Comparison of ENCODE assay signal across 20 cellular contexts in genomic region chr9:124673063-124673462, GRCh38.
DNase-seq lines count a peak whose midpoint lies in the region; ATAC-seq, FAIRE-seq and TF ChIP-seq lines count a peak whose summit lies in the region.
"Had no signal": no experiment of that assay in that cellular context is flagged by ENCODE, and none has a peak within 500 bp of the region (broad histone marks: within the 10 kb centered on the region; RNA-seq: fewer than 3 reads in every experiment).

No MANE protein-coding gene starts in this region.

- peaks cover 3% of the 10 kb centered on the region for H3K9me3 Mint-ChIP-seq in activated CD8-positive, alpha-beta T cell treated with anti-CD3 and anti-CD28 coated beads for 36 hours
- H3K9me3 Mint-ChIP-seq: CD8-positive, alpha-beta T cell; HFFc6 had no signal

- in situ Hi-C loops in KBM-7 (cut with MboI; ENCODE audit: low pct_unique_long_range_greater_than_20kb, low sequenced_read_pairs) = no loop called here

- H3K4me1 Mint-ChIP-seq in activated CD8-positive, alpha-beta T cell treated with anti-CD3 and anti-CD28 coated beads for 36 hours (ENCODE audit: low read depth) = peaks cover 13% of the 10 kb centered on the region
- H3K4me1 Mint-ChIP-seq: B cell had no signal

- H3K36me3 Mint-ChIP-seq in activated CD8-positive, alpha-beta T cell treated with anti-CD3 and anti-CD28 coated beads for 36 hours (ENCODE audit: low read depth) = no peaks in the 10 kb centered on the region
- H3K36me3 Mint-ChIP-seq: CD8-positive, alpha-beta T cell had no signal

- no peak overlapping the region for H3K4me3 ChIP-seq in H7 (ENCODE audit: insufficient read depth, low read depth, low read length)
- H3K4me3 ChIP-seq: GM23248, SJCRH30 had no signal

- POLR2A ChIA-PET in activated CD8-positive, alpha-beta T cell treated with anti-CD3 and anti-CD28 coated beads for 36 hours (lab: Charles Lee) = no interaction called here

- H3K27me3 ChIP-seq in H7 (ENCODE audit: control insufficient read depth, insufficient read depth, low read length) = no peaks in the 10 kb centered on the region
- H3K27me3 ChIP-seq: SJCRH30 had no signal

- intact Hi-C loops in activated CD8-positive, alpha-beta T cell treated with anti-CD3 and anti-CD28 coated beads for 36 hours (cut with micrococcal nuclease) = no loop called here

- no peak overlapping the region for H3K27ac Mint-ChIP-seq in activated CD8-positive, alpha-beta T cell treated with anti-CD3 and anti-CD28 coated beads for 36 hours
- H3K27ac Mint-ChIP-seq: B cell; CD8-positive, alpha-beta T cell; HFFc6 had no signal

- ATAC-seq in activated CD8-positive, alpha-beta T cell treated with anti-CD3 and anti-CD28 coated beads for 36 hours = no peak
- ATAC-seq: CD8-positive, alpha-beta T cell had no signal

- H3K4me3 Mint-ChIP-seq in activated CD8-positive, alpha-beta T cell treated with anti-CD3 and anti-CD28 coated beads for 36 hours = no peak overlapping the region
- H3K4me3 Mint-ChIP-seq: B cell; CD8-positive, alpha-beta T cell; HFFc6 had no signal

- H3K27me3 Mint-ChIP-seq in activated CD8-positive, alpha-beta T cell treated with anti-CD3 and anti-CD28 coated beads for 36 hours = no peaks in the 10 kb centered on the region
- H3K27me3 Mint-ChIP-seq: B cell had no signal

- no peak for TF ChIP-seq CTCF in activated CD8-positive, alpha-beta T cell treated with anti-CD3 and anti-CD28 coated beads for 36 hours (IDR thresholded peaks at IDR 0.05)

- peak; percentile 71 for FAIRE-seq in GM12891 (lab: Jason Lieb, UNC)

- CTCF ChIA-PET in activated CD8-positive, alpha-beta T cell treated with anti-CD3 and anti-CD28 coated beads for 36 hours (lab: Charles Lee) = interaction anchor here (1.1 to 2.5 kb wide), 3 partner anchors 14 to 56 kb away, joined by 3 to 13 read pairs (median 4); no protein-coding TSS in a partner anchor

- H3K36me3 ChIP-seq in H7 (replicated peaks; ENCODE audit: control insufficient read depth, insufficient read depth, low read length) = no peaks in the 10 kb centered on the region

- TF ChIP-seq POLR2A in GM12891 (IDR thresholded peaks at IDR 0.05; ENCODE audit: low read depth, low read length) = no peak

- DNase-seq in GM12891 (ENCODE audit: insufficient read length, low spot score) (no peak), KBM-7 (peak; percentile 18), kidney tubule cell (ENCODE audit: low spot score) (peak; percentile 10), H7 (no peak), NCI-H2196 (lab: John Stamatoyannopoulos, UW; ENCODE audit: unreplicated experiment) (no peak), CD1c-positive myeloid dendritic cell (ENCODE audit: extremely low spot score) (no peak)
- peak; percentile 7 for DNase-seq in activated CD8-positive, alpha-beta T cell treated with anti-CD3 and anti-CD28 coated beads for 36 hours
- DNase-seq in stimulated activated naive CD4-positive, alpha-beta T cell treated with Interleukin-2 at 50 U/mL for 16 hours (lab: John Stamatoyannopoulos, UW) = no peak
- DNase-seq: ACHN; CD8-positive, alpha-beta T cell; EL; GM23248; HFFc6; MM.1S; NCI-H1436; NCI-H2029 treated with DMSO at 0.1 percent for 48 hours; NCI-H510A treated with DMSO at 0.1 percent for 48 hours; RPMI8226; SJCRH30 had no signal

TF ChIP-seq in GM12891, 5 proteins besides CTCF, POLR2A, EP300 and RAD21:
- TF ChIP-seq POU2F2 (IDR thresholded peaks at IDR 0.05; ENCODE audit: low read depth, low read length) (no peak), SPI1 (IDR thresholded peaks at IDR 0.05; ENCODE audit: low read depth, low read length) (no peak), POLR2AphosphoS5 (IDR thresholded peaks at IDR 0.05; ENCODE audit: low read depth, low read length) (no peak), TAF1 (IDR thresholded peaks at IDR 0.05; ENCODE audit: low read depth, low read length) (no peak), PAX5 (IDR thresholded peaks at IDR 0.05; ENCODE audit: insufficient read depth, low read length, severe bottlenecking) (no peak)

Comparison
In these comparisons a context has a peak if more than half of its experiments do, and no peak if none do; other contexts are left out.
1. DNase-seq: peak in KBM-7 (single experiment), activated CD8-positive, alpha-beta T cell treated with anti-CD3 and anti-CD28 coated beads for 36 hours (single experiment) and kidney tubule cell (single experiment); none in GM12891 (single experiment), H7 (single experiment), stimulated activated naive CD4-positive, alpha-beta T cell treated with Interleukin-2 at 50 U/mL for 16 hours (single experiment), NCI-H2196 (single experiment) and CD1c-positive myeloid dendritic cell (single experiment).